Comparison of ENCODE assay signal across 1 cellular context in the genomic region with DNA sequence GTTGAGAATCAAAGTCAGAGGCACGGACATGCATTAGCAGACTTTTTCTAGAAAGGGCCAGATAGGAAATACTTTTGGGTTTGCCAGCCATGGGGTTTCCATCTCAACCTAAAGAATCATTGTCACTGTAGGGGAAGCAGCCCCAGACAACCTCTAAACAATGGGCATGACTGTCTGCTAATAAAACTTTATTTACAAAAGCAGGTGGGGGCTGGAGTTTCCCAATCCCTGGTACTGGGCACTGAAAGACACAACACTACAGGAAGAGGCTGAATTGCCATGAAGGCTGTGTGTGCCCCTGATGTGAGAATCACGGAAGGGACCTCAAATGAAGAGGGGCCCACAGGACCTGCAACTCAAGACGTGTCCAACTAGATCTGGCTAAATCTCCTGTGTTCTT.
TF ChIP-seq lines count a peak whose summit lies in the region.

No MANE protein-coding gene starts in this region.

TF ChIP-seq in GM12878, 131 proteins besides CTCF, POLR2A, EP300 and RAD21:
- TF ChIP-seq, protein P1, sequence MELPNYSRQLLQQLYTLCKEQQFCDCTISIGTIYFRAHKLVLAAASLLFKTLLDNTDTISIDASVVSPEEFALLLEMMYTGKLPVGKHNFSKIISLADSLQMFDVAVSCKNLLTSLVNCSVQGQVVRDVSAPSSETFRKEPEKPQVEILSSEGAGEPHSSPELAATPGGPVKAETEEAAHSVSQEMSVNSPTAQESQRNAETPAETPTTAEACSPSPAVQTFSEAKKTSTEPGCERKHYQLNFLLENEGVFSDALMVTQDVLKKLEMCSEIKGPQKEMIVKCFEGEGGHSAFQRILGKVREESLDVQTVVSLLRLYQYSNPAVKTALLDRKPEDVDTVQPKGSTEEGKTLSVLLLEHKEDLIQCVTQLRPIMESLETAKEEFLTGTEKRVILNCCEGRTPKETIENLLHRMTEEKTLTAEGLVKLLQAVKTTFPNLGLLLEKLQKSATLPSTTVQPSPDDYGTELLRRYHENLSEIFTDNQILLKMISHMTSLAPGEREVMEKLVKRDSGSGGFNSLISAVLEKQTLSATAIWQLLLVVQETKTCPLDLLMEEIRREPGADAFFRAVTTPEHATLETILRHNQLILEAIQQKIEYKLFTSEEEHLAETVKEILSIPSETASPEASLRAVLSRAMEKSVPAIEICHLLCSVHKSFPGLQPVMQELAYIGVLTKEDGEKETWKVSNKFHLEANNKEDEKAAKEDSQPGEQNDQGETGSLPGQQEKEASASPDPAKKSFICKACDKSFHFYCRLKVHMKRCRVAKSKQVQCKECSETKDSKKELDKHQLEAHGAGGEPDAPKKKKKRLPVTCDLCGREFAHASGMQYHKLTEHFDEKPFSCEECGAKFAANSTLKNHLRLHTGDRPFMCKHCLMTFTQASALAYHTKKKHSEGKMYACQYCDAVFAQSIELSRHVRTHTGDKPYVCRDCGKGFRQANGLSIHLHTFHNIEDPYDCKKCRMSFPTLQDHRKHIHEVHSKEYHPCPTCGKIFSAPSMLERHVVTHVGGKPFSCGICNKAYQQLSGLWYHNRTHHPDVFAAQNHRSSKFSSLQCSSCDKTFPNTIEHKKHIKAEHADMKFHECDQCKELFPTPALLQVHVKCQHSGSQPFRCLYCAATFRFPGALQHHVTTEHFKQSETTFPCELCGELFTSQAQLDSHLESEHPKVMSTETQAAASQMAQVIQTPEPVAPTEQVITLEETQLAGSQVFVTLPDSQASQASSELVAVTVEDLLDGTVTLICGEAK (IDR thresholded peaks at IDR 0.05; ENCODE audit: borderline replicate concordance) = peak; percentile 63
- no peak for TF ChIP-seq SUPT20H (IDR thresholded peaks at IDR 0.05; ENCODE audit: borderline replicate concordance, control insufficient read depth, low read depth, low read length)
